Comparison of ENCODE assay signal across 23 cellular contexts in genomic region chr15:54045397-54045796, GRCh38.
"Had no signal": no experiment of that assay in that cellular context is flagged by ENCODE, and none has a peak within 500 bp of the region (broad histone marks: within the 10 kb centered on the region; RNA-seq: fewer than 3 reads in every experiment).

No MANE protein-coding gene starts in this region.

- H3K27me3 ChIP-seq: brain microvascular endothelial cell, SJSA1 had no signal

- ATAC-seq: activated CD4-positive, CD25-positive, alpha-beta regulatory T cell treated with anti-CD3 and anti-CD28 coated beads, Interleukin-2, amount 50 U/mL, for 24 hours; activated CD8-positive, alpha-beta T cell treated with anti-CD3 and anti-CD28 coated beads for 36 hours; activated T-cell treated with anti-CD3 and anti-CD28 coated beads, Interleukin-2, amount 50 U/mL, for 72 hours; SK-N-SH treated with all-trans-retinoic acid at 6 μM for 48 hours had no signal

- DNase-seq: activated CD4-positive, alpha-beta T cell treated with anti-CD3 and anti-CD28 coated beads for 4 hours; activated CD8-positive, alpha-beta memory T cell treated with anti-CD3 and anti-CD28 coated beads, Interleukin-2, amount 50 U/mL, for 4 hours; activated CD8-positive, alpha-beta T cell treated with anti-CD3 and anti-CD28 coated beads for 36 hours; activated gamma-delta T cell treated with Interleukin-2 at 50 U/mL for 16 hours; activated naive CD4-positive, alpha-beta T cell treated with anti-CD3 and anti-CD28 coated beads, Interleukin-2, amount 10 ng/mL, durations not matched to agents 7 days and 5 days; activated naive CD8-positive, alpha-beta T cell treated with anti-CD3 and anti-CD28 coated beads for 36 hours; activated T-cell treated with anti-CD3 and anti-CD28 coated beads, Interleukin-2, amount 50 U/mL, for 72 hours; brain microvascular endothelial cell; Kasumi-1; KBM-7; NCI-H146; NCI-H1930; NCI-H2107; NCI-H2171 treated with DMSO at 0.1 percent for 48 hours; NCI-H345; NCI-H510A; NCI-H69; SHP77; SW 1271 had no signal

- H3K4me1 ChIP-seq: SJSA1 had no signal

- FAIRE-seq: RCC 7860 had no signal

- H3K27ac ChIP-seq: brain microvascular endothelial cell, SJSA1 had no signal

- H3K4me3 ChIP-seq: SJSA1 had no signal

- H3K36me3 ChIP-seq: brain microvascular endothelial cell, SJSA1 had no signal
